21 cellular contexts compared by ENCODE assay signal in the genomic region with DNA sequence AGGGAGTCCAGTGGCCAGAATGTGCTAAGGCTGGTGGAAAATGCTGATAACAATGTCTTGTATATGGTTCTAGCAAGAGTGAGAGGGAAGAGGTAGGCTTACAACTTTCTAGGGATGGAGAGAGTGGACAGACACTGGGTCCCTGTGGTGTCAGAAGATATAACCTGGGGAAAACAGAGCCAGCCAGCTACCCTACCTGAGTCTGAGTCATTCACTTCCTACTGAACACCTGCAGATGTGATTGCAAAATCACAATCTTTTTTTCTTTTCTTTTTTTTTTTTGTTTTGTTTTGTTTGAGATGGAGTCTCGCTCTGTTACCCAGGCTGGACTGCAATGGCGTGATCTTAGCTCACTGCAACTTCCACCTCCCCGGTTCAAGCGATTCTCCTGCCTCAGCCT. TPM values are rescaled to one million over a fixed set of nuclear protein-coding genes. Genes with fewer than 3 reads are reported as not detected.
A peak's percentile ranks its signal among the peaks of the same experiment; 100 is the strongest.
DNase-seq lines count a peak whose midpoint lies in the region; ATAC-seq and TF ChIP-seq lines count a peak whose summit lies in the region.
"Had no signal": no experiment of that assay in that cellular context is flagged by ENCODE, and none has a peak within 500 bp of the region (broad histone marks: within the 10 kb centered on the region; RNA-seq: fewer than 3 reads in every experiment).

No MANE protein-coding gene starts in this region.

- POLR2A ChIA-PET in CD8-positive, alpha-beta T cell (lab: Charles Lee) = no interaction called here
- POLR2A ChIA-PET in activated CD8-positive, alpha-beta T cell treated with anti-CD3 and anti-CD28 coated beads for 36 hours (lab: Charles Lee) = interaction anchor here (0.7 kb wide), 1 partner anchor 86 kb away, joined by 3 read pairs; no protein-coding TSS in a partner anchor

- H3K4me2 ChIP-seq in BLaER1 = peak overlapping the region; percentile 28; the same call in 1 of the 2 replicates

- TF ChIP-seq CTCF in CD8-positive, alpha-beta T cell (IDR thresholded peaks at IDR 0.05) = no peak
- TF ChIP-seq CTCF in activated CD8-positive, alpha-beta T cell treated with anti-CD3 and anti-CD28 coated beads for 36 hours (IDR thresholded peaks at IDR 0.05) = no peak

- H3K4me3 ChIP-seq in BLaER1 = no peak overlapping the region
- no peak overlapping the region for H3K4me3 ChIP-seq in CD8-positive, alpha-beta T cell (ENCODE audit: low read depth, low read length)
- H3K4me3 ChIP-seq: ascending aorta, lung, suprapubic skin, uterus had no signal

- no peaks in the 10 kb centered on the region for H3K27me3 ChIP-seq in BLaER1
- no peaks in the 10 kb centered on the region for H3K27me3 ChIP-seq in CD8-positive, alpha-beta T cell (ENCODE audit: insufficient read depth, low read length)
- H3K27me3 ChIP-seq: ascending aorta, suprapubic skin, uterus had no signal

- no peak for DNase-seq in CD8-positive, alpha-beta T cell
- DNase-seq in activated CD8-positive, alpha-beta T cell treated with anti-CD3 and anti-CD28 coated beads for 36 hours = no peak
- DNase-seq in T-helper 1 cell = no peak
- DNase-seq in NCI-H128 (lab: John Stamatoyannopoulos, UW; ENCODE audit: unreplicated experiment) = no peak
- DNase-seq in SIG-M5 treated with dmso at 0.1 percent for 504 hours (lab: John Stamatoyannopoulos, UW; ENCODE audit: unreplicated experiment) = no peak
- DNase-seq in cortex of kidney (lab: John Stamatoyannopoulos, UW) = no peak
- DNase-seq: activated CD4-positive, alpha-beta T cell treated with anti-CD3 and anti-CD28 coated beads, Interleukin-2, amount 50 U/mL, for 1 hour; kidney glomerular epithelial cell; NCI-H1105; NCI-H2081 treated with DMSO at 0.1 percent for 48 hours; NCI-H510A; nucleus accumbens; T-helper 17 cell; uterus had no signal

- CTCF ChIA-PET in CD8-positive, alpha-beta T cell (lab: Charles Lee) = interaction anchor here (0.9 kb wide), 1 partner anchor 157 kb away, joined by 3 read pairs; no protein-coding TSS in a partner anchor
- CTCF ChIA-PET in activated CD8-positive, alpha-beta T cell treated with anti-CD3 and anti-CD28 coated beads for 36 hours (lab: Charles Lee) = no interaction called here

- peaks cover 44% of the 10 kb centered on the region for H3K36me3 Mint-ChIP-seq in CD8-positive, alpha-beta T cell
- peaks cover 70% of the 10 kb centered on the region for H3K36me3 Mint-ChIP-seq in activated CD8-positive, alpha-beta T cell treated with anti-CD3 and anti-CD28 coated beads for 36 hours (ENCODE audit: low read depth)

- H3K27ac ChIP-seq in BLaER1 = no peak overlapping the region
- H3K27ac ChIP-seq in CD8-positive, alpha-beta T cell (ENCODE audit: low read depth, low read length) = no peak overlapping the region
- H3K27ac ChIP-seq: ascending aorta, suprapubic skin, uterus had no signal

- H3K4me1 Mint-ChIP-seq in CD8-positive, alpha-beta T cell (ENCODE audit: low read depth) = peaks cover 80% of the 10 kb centered on the region
- peaks cover 65% of the 10 kb centered on the region for H3K4me1 Mint-ChIP-seq in activated CD8-positive, alpha-beta T cell treated with anti-CD3 and anti-CD28 coated beads for 36 hours (ENCODE audit: low read depth)

- H3K9me3 ChIP-seq in BLaER1 = no peaks in the 10 kb centered on the region
- H3K9me3 ChIP-seq in CD8-positive, alpha-beta T cell (ENCODE audit: low read length) = no peaks in the 10 kb centered on the region
- H3K9me3 ChIP-seq: ascending aorta, suprapubic skin, uterus had no signal

- peaks cover 4% of the 10 kb centered on the region for H3K9me3 Mint-ChIP-seq in CD8-positive, alpha-beta T cell
- H3K9me3 Mint-ChIP-seq in activated CD8-positive, alpha-beta T cell treated with anti-CD3 and anti-CD28 coated beads for 36 hours = peaks cover 4% of the 10 kb centered on the region

- no peaks in the 10 kb centered on the region for H3K27me3 Mint-ChIP-seq in CD8-positive, alpha-beta T cell (ENCODE audit: low read depth)
- H3K27me3 Mint-ChIP-seq in activated CD8-positive, alpha-beta T cell treated with anti-CD3 and anti-CD28 coated beads for 36 hours = no peaks in the 10 kb centered on the region
- H3K27me3 Mint-ChIP-seq: T-helper 17 cell had no signal

- H3K36me3 ChIP-seq in BLaER1 = peaks cover 99% of the 10 kb centered on the region
- no peaks in the 10 kb centered on the region for H3K36me3 ChIP-seq in CD8-positive, alpha-beta T cell (ENCODE audit: insufficient read depth, low read length)
- H3K36me3 ChIP-seq: ascending aorta, suprapubic skin, uterus had no signal

- peaks cover 100% of the 10 kb centered on the region for H4K20me1 ChIP-seq in BLaER1

- intact Hi-C loops in CD8-positive, alpha-beta T cell (cut with DNase I, micrococcal nuclease) = no loop called here
- intact Hi-C loops in activated CD8-positive, alpha-beta T cell treated with anti-CD3 and anti-CD28 coated beads for 36 hours (cut with micrococcal nuclease) = no loop called here

- ATAC-seq in CD8-positive, alpha-beta T cell = no peak
- no peak for ATAC-seq in activated CD8-positive, alpha-beta T cell treated with anti-CD3 and anti-CD28 coated beads for 36 hours
- ATAC-seq in esophagus mucosa = peak; percentile 66
- ATAC-seq: HCT116, Panc1, T-helper 17 cell had no signal

- H3K27ac Mint-ChIP-seq in CD8-positive, alpha-beta T cell = peak overlapping the region; percentile 37
- H3K27ac Mint-ChIP-seq in activated CD8-positive, alpha-beta T cell treated with anti-CD3 and anti-CD28 coated beads for 36 hours = peak overlapping the region; percentile 28
- H3K27ac Mint-ChIP-seq: T-helper 17 cell had no signal

- no peak overlapping the region for H3K9ac ChIP-seq in BLaER1

- H3K4me3 Mint-ChIP-seq in CD8-positive, alpha-beta T cell = peak overlapping the region; percentile 39
- H3K4me3 Mint-ChIP-seq in activated CD8-positive, alpha-beta T cell treated with anti-CD3 and anti-CD28 coated beads for 36 hours = no peak overlapping the region
- H3K4me3 Mint-ChIP-seq: T-helper 17 cell had no signal

- peaks cover 99% of the 10 kb centered on the region for H3K4me1 ChIP-seq in BLaER1
- peaks cover 71% of the 10 kb centered on the region for H3K4me1 ChIP-seq in CD8-positive, alpha-beta T cell (ENCODE audit: insufficient read depth, low read length)
- H3K4me1 ChIP-seq: uterus had no signal

RNA-seq across cellular contexts. Expression of a gene that starts 7.3 kb away (rescaled TPM):
- total RNA-seq in CD8-positive, alpha-beta T cell = 10 to 100 TPM; 25.4 to 26.2 TPM
- 10 to 100 TPM; 15.5 to 16.4 TPM for total RNA-seq in activated CD8-positive, alpha-beta T cell treated with anti-CD3 and anti-CD28 coated beads for 36 hours
- 18.8 TPM for total RNA-seq in esophagus mucosa
